In the genomic region with DNA sequence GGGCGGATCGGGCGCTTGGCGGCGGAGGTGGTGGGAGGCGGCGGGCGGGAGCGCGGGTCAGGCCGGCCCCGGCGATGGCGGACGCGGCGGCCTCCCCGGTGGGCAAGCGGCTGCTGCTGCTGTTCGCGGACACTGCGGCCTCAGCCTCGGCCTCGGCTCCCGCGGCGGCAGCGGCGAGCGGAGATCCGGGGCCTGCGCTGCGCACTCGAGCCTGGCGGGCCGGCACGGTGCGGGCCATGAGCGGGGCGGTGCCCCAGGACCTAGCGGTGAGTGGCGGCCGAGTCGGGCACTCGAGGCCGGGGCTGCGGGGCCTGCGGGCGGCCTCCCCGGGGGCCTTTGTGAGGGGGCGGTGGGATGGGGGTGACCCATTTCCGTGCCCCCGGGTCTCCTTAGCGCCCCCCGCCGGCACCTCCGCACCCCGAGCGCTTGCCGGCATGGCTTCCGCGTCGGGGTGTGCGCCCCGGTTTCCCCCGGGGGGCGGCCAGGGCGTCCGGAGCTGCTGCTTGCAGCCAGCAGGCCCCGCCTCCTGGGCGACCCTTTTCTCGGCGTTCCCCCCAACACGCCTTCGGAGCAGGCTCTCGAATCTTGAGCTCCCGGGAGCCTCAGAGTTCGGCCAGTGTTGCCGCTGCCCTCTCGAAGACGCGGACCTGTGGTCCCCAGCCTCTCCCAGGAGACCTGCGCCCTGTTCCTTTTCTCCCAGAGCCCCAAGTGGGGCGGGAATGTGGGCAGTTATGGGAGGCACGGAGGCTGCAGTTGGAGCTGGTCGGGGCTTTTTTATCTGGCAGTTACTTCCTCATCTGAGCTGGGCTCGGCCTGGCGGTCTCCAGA, we compare ENCODE assay signal across 1 cellular context.
TF ChIP-seq lines count a peak whose summit lies in the region.

No MANE protein-coding gene starts in this region.

TF ChIP-seq in HepG2, 621 proteins besides CTCF, POLR2A, EP300 and RAD21 (continued from another document and continues in another):
- TF ChIP-seq ZNF607 (CRISPR knock-in tag; IDR thresholded peaks at IDR 0.05; ENCODE audit: borderline replicate concordance) (no peak), ZNF20 (CRISPR knock-in tag; IDR thresholded peaks at IDR 0.05) (no peak), ZFP90 (CRISPR knock-in tag; IDR thresholded peaks at IDR 0.05; ENCODE audit: borderline replicate concordance) (no peak), TSC22D2 (CRISPR knock-in tag; IDR thresholded peaks at IDR 0.05; ENCODE audit: borderline replicate concordance) (no peak), IKZF4 (CRISPR knock-in tag; IDR thresholded peaks at IDR 0.05; ENCODE audit: borderline replicate concordance, low read depth, not compliant biosample characterization) (no peak), RFX1 (IDR thresholded peaks at IDR 0.05) (no peak), ELF4 (CRISPR knock-in tag; IDR thresholded peaks at IDR 0.05; ENCODE audit: borderline replicate concordance) (0 out of 2 replicates have a peak, but pooled peaks have one; percentile 67), ZNF878 (CRISPR knock-in tag; IDR thresholded peaks at IDR 0.05) (no peak), ZNF484 (CRISPR knock-in tag; IDR thresholded peaks at IDR 0.05; ENCODE audit: borderline replicate concordance, low read depth) (no peak), ONECUT2 (CRISPR knock-in tag; IDR thresholded peaks at IDR 0.05) (no peak), RXRB (CRISPR knock-in tag; IDR thresholded peaks at IDR 0.05; ENCODE audit: borderline replicate concordance) (peak; percentile 6; the same call in 1 of the 2 replicates), FOXP1 (IDR thresholded peaks at IDR 0.05) (no peak), FOXP1 (CRISPR knock-in tag; IDR thresholded peaks at IDR 0.05) (no peak), ATF7-NPFF (CRISPR knock-in tag; IDR thresholded peaks at IDR 0.05; ENCODE audit: low read depth) (peak; percentile 24; the same call in 1 of the 2 replicates), ZNF788 (CRISPR knock-in tag; IDR thresholded peaks at IDR 0.05; ENCODE audit: borderline replicate concordance) (no peak; the same call in 1 of the 2 replicates), MBNL3 (CRISPR knock-in tag; conservative IDR thresholded peaks at IDR 0.05) (no peak), KDM4B (CRISPR knock-in tag; IDR thresholded peaks at IDR 0.05) (no peak), CENPT (CRISPR knock-in tag; IDR thresholded peaks at IDR 0.05; ENCODE audit: low read depth) (no peak), HOXA7 (CRISPR knock-in tag; IDR thresholded peaks at IDR 0.05) (no peak), KDM1A (CRISPR knock-in tag; IDR thresholded peaks at IDR 0.05) (no peak), NFYC (CRISPR knock-in tag; IDR thresholded peaks at IDR 0.05) (no peak), XRCC5 (optimal IDR thresholded peaks at IDR 0.05; ENCODE audit: low read length) (no peak), SAFB2 (CRISPR knock-in tag; IDR thresholded peaks at IDR 0.05; ENCODE audit: borderline replicate concordance, low read depth) (no peak), EED (CRISPR knock-in tag; IDR thresholded peaks at IDR 0.05) (peak; percentile 44; the same call in 1 of the 2 replicates), ZNF446 (CRISPR knock-in tag; IDR thresholded peaks at IDR 0.05) (no peak), ELF1 (CRISPR knock-in tag; IDR thresholded peaks at IDR 0.05) (no peak), ZIK1 (CRISPR knock-in tag; IDR thresholded peaks at IDR 0.05; ENCODE audit: borderline replicate concordance, low read depth) (0 out of 2 replicates have a peak, but pooled peaks have one; percentile 49), KLF12 (CRISPR knock-in tag; IDR thresholded peaks at IDR 0.05; ENCODE audit: borderline replicate concordance) (no peak; the same call in 1 of the 2 replicates), ZNF598 (CRISPR knock-in tag; IDR thresholded peaks at IDR 0.05; ENCODE audit: borderline replicate concordance) (peak; percentile 69; the same call in 1 of the 2 replicates), PCBP1 (IDR thresholded peaks at IDR 0.05; ENCODE audit: borderline replicate concordance, low read depth, low read length) (no peak), ZNF549 (CRISPR knock-in tag; IDR thresholded peaks at IDR 0.05) (no peak), PRPF4 (IDR thresholded peaks at IDR 0.05; ENCODE audit: low read depth, low read length, poor library complexity, severe bottlenecking) (no peak), SIX4 (CRISPR knock-in tag; IDR thresholded peaks at IDR 0.05) (no peak), TARDBP (CRISPR knock-in tag; IDR thresholded peaks at IDR 0.05) (no peak), ZNF382 (CRISPR knock-in tag; IDR thresholded peaks at IDR 0.05; ENCODE audit: borderline replicate concordance) (no peak), MATR3 (CRISPR knock-in tag; IDR thresholded peaks at IDR 0.05) (no peak), ZNF224 (CRISPR knock-in tag; IDR thresholded peaks at IDR 0.05) (no peak), ZNF614 (CRISPR knock-in tag; IDR thresholded peaks at IDR 0.05; ENCODE audit: borderline replicate concordance) (no peak), SOX6 (IDR thresholded peaks at IDR 0.05) (no peak), SOX6 (CRISPR knock-in tag; IDR thresholded peaks at IDR 0.05) (no peak), NFE2L2 (IDR thresholded peaks at IDR 0.05; ENCODE audit: low read length) (no peak), EEA1 (CRISPR knock-in tag; IDR thresholded peaks at IDR 0.05; ENCODE audit: borderline replicate concordance) (0 out of 2 replicates have a peak, but pooled peaks have one; percentile 29)
- TF ChIP-seq, protein P1, sequence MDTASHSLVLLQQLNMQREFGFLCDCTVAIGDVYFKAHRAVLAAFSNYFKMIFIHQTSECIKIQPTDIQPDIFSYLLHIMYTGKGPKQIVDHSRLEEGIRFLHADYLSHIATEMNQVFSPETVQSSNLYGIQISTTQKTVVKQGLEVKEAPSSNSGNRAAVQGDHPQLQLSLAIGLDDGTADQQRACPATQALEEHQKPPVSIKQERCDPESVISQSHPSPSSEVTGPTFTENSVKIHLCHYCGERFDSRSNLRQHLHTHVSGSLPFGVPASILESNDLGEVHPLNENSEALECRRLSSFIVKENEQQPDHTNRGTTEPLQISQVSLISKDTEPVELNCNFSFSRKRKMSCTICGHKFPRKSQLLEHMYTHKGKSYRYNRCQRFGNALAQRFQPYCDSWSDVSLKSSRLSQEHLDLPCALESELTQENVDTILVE (CRISPR knock-in tag; IDR thresholded peaks at IDR 0.05) = 0 out of 2 replicates have a peak, but pooled peaks have one; percentile 12
- TF ChIP-seq, protein P2, sequence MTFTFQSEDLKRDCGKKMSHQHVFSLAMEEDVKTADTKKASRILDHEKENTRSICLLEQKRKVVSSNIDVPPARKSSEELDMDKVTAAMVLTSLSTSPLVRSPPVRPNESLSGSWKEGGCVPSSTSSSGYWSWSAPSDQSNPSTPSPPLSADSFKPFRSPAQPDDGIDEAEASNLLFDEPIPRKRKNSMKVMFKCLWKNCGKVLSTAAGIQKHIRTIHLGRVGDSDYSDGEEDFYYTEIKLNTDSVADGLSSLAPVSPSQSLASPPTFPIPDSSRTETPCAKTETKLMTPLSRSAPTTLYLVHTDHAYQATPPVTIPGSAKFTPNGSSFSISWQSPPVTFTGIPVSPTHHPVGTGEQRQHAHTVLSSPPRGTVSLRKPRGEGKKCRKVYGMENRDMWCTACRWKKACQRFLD (CRISPR knock-in tag; IDR thresholded peaks at IDR 0.05; ENCODE audit: borderline replicate concordance) = 0 out of 2 replicates have a peak, but pooled peaks have one; percentile 33
- TF ChIP-seq, protein P3, sequence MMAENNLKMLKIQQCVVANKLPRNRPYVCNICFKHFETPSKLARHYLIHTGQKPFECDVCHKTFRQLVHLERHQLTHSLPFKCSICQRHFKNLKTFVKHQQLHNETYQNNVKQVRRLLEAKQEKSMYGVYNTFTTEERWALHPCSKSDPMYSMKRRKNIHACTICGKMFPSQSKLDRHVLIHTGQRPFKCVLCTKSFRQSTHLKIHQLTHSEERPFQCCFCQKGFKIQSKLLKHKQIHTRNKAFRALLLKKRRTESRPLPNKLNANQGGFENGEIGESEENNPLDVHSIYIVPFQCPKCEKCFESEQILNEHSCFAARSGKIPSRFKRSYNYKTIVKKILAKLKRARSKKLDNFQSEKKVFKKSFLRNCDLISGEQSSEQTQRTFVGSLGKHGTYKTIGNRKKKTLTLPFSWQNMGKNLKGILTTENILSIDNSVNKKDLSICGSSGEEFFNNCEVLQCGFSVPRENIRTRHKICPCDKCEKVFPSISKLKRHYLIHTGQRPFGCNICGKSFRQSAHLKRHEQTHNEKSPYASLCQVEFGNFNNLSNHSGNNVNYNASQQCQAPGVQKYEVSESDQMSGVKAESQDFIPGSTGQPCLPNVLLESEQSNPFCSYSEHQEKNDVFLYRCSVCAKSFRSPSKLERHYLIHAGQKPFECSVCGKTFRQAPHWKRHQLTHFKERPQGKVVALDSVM (CRISPR knock-in tag; IDR thresholded peaks at IDR 0.05) = peak; percentile 65; the same call in 1 of the 2 replicates
- TF ChIP-seq, protein P4, sequence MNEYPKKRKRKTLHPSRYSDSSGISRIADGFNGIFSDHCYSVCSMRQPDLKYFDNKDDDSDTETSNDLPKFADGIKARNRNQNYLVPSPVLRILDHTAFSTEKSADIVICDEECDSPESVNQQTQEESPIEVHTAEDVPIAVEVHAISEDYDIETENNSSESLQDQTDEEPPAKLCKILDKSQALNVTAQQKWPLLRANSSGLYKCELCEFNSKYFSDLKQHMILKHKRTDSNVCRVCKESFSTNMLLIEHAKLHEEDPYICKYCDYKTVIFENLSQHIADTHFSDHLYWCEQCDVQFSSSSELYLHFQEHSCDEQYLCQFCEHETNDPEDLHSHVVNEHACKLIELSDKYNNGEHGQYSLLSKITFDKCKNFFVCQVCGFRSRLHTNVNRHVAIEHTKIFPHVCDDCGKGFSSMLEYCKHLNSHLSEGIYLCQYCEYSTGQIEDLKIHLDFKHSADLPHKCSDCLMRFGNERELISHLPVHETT (CRISPR knock-in tag; conservative IDR thresholded peaks at IDR 0.05) = no peak; the same call in 1 of the 2 replicates
- TF ChIP-seq, protein P5, sequence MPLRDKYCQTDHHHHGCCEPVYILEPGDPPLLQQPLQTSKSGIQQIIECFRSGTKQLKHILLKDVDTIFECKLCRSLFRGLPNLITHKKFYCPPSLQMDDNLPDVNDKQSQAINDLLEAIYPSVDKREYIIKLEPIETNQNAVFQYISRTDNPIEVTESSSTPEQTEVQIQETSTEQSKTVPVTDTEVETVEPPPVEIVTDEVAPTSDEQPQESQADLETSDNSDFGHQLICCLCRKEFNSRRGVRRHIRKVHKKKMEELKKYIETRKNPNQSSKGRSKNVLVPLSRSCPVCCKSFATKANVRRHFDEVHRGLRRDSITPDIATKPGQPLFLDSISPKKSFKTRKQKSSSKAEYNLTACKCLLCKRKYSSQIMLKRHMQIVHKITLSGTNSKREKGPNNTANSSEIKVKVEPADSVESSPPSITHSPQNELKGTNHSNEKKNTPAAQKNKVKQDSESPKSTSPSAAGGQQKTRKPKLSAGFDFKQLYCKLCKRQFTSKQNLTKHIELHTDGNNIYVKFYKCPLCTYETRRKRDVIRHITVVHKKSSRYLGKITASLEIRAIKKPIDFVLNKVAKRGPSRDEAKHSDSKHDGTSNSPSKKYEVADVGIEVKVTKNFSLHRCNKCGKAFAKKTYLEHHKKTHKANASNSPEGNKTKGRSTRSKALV (CRISPR knock-in tag; IDR thresholded peaks at IDR 0.05) = 0 out of 2 replicates have a peak, but pooled peaks have one; percentile 56
- TF ChIP-seq, protein P6, sequence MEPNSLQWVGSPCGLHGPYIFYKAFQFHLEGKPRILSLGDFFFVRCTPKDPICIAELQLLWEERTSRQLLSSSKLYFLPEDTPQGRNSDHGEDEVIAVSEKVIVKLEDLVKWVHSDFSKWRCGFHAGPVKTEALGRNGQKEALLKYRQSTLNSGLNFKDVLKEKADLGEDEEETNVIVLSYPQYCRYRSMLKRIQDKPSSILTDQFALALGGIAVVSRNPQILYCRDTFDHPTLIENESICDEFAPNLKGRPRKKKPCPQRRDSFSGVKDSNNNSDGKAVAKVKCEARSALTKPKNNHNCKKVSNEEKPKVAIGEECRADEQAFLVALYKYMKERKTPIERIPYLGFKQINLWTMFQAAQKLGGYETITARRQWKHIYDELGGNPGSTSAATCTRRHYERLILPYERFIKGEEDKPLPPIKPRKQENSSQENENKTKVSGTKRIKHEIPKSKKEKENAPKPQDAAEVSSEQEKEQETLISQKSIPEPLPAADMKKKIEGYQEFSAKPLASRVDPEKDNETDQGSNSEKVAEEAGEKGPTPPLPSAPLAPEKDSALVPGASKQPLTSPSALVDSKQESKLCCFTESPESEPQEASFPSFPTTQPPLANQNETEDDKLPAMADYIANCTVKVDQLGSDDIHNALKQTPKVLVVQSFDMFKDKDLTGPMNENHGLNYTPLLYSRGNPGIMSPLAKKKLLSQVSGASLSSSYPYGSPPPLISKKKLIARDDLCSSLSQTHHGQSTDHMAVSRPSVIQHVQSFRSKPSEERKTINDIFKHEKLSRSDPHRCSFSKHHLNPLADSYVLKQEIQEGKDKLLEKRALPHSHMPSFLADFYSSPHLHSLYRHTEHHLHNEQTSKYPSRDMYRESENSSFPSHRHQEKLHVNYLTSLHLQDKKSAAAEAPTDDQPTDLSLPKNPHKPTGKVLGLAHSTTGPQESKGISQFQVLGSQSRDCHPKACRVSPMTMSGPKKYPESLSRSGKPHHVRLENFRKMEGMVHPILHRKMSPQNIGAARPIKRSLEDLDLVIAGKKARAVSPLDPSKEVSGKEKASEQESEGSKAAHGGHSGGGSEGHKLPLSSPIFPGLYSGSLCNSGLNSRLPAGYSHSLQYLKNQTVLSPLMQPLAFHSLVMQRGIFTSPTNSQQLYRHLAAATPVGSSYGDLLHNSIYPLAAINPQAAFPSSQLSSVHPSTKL (CRISPR knock-in tag; IDR thresholded peaks at IDR 0.05) = 0 out of 2 replicates have a peak, but pooled peaks have one; percentile 9
- TF ChIP-seq, protein P7, sequence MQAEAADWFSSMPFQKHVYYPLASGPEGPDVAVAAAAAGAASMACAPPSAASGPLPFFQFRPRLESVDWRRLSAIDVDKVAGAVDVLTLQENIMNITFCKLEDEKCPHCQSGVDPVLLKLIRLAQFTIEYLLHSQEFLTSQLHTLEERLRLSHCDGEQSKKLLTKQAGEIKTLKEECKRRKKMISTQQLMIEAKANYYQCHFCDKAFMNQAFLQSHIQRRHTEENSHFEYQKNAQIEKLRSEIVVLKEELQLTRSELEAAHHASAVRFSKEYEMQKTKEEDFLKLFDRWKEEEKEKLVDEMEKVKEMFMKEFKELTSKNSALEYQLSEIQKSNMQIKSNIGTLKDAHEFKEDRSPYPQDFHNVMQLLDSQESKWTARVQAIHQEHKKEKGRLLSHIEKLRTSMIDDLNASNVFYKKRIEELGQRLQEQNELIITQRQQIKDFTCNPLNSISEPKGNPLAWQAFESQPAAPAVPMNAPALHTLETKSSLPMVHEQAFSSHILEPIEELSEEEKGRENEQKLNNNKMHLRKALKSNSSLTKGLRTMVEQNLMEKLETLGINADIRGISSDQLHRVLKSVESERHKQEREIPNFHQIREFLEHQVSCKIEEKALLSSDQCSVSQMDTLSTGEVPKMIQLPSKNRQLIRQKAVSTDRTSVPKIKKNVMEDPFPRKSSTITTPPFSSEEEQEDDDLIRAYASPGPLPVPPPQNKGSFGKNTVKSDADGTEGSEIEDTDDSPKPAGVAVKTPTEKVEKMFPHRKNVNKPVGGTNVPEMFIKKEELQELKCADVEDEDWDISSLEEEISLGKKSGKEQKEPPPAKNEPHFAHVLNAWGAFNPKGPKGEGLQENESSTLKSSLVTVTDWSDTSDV (CRISPR knock-in tag; IDR thresholded peaks at IDR 0.05) = no peak
- TF ChIP-seq, protein P8, sequence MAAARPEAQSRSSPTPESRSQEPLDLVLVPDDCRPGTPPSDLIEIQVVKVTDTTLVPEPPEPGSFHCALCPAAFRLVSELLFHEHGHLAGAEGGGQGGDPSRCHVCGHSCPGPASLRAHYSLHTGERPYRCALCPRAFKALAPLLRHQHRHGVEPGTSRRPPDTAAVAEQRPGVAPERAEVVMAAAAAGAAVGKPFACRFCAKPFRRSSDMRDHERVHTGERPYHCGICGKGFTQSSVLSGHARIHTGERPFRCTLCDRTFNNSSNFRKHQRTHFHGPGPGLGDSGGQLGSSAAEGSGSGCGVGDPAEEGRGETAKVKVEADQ (CRISPR knock-in tag; IDR thresholded peaks at IDR 0.05; ENCODE audit: borderline replicate concordance) = no peak; the same call in 1 of the 2 replicates
